ENCODE assay signal across 9 cellular contexts in genomic region chr7:71750290-71750689, GRCh38.
"Had no signal": no experiment of that assay in that cellular context is flagged by ENCODE, and none has a peak within 500 bp of the region (broad histone marks: within the 10 kb centered on the region; RNA-seq: fewer than 3 reads in every experiment).

No MANE protein-coding gene starts in this region.

- H3K27ac Mint-ChIP-seq: GM23338, H9, HFFc6 had no signal

- H2AFZ ChIP-seq: GM23248, GM23338 had no signal

- H3K27ac ChIP-seq: GM23248 had no signal

- ATAC-seq: GM23338, HCT116 had no signal

- H3K9me3 ChIP-seq: HAP-1 had no signal

- H3K4me3 ChIP-seq: GM23248, GM23338, HAP-1 had no signal

- H3K4me3 Mint-ChIP-seq: GM23338, H9, HFFc6 had no signal

- H3K4me1 ChIP-seq: HAP-1 had no signal

- DNase-seq: GM23248, GOT3, H7, H9, HCEC 1CT, HFFc6 had no signal

- H3K4me2 ChIP-seq: GM23338 had no signal

- H3K9ac ChIP-seq: GM23248 had no signal

- H3K4me1 Mint-ChIP-seq: GM23338 had no signal

- H3K36me3 ChIP-seq: HAP-1 had no signal
